10 cellular contexts compared by ENCODE assay signal in the genomic region with DNA sequence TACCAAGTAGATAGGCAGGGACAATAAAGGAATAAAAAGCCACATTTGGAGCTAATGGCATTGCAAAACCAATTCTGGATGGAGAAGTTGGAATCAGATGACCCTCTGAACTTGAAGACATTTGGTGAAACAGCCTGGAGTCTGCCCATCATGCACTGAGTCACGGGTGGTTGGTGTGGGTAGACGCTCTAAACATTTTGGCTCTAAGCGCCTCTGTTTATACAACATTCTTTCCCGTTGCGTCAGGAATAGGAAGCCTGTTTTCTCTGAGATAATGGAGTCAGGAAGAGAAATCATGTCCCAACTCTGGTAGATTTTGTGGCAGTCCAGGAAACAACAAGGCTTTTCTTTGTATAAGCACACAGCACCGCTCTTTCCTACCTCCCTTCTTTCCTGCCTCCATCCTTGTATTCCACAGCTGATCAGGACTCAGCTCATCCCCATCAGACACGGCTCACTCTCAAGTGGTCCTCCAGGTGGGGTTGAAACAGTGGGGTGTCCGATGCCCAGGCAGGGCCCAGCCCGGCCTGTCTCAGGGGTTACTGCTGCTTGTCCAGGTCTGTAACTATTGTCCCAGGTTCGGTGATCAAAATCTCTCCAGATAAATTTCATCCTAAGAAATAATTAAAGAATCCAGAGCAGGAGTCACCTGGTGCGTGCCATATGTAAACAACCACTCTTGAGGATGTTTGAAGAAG.
DNase-seq lines count a peak whose midpoint lies in the region; ATAC-seq and TF ChIP-seq lines count a peak whose summit lies in the region.
"Had no signal": no experiment of that assay in that cellular context is flagged by ENCODE, and none has a peak within 500 bp of the region (broad histone marks: within the 10 kb centered on the region; RNA-seq: fewer than 3 reads in every experiment).

No MANE protein-coding gene starts in this region.

- H3K27me3 ChIP-seq in muscle layer of duodenum (ENCODE audit: low read depth, low read length) = no peaks in the 10 kb centered on the region
- H3K27me3 ChIP-seq: BLaER1 treated with 17β-estradiol and CSF1 and Interleukin-3, amounts not matched to agents 10 nM and 100 nM had no signal

- DNase-seq in AG04449 (ENCODE audit: low read depth, low spot score) (peak; percentile 92), NCI-H226 (peak; percentile 93), epithelial cell of prostate (ENCODE audit: low read depth, low spot score) (no peak), NCI-H1048 (lab: John Stamatoyannopoulos, UW) (no peak), HuH-7.5 (ENCODE audit: low spot score) (no peak)
- DNase-seq in stimulated activated CD4-positive, alpha-beta T cell treated with anti-CD3 and anti-CD28 coated beads, Interleukin-2, amount 100 ng/mL, for 24 hours = no peak
- DNase-seq: NCI-H1092 treated with DMSO at 0.1 percent for 48 hours had no signal

- POLR2A ChIA-PET in AG04449 (lab: Yijun Ruan, JAX) = interaction anchor here (0.7 kb wide), 1 partner anchor 546 kb away, joined by 3 read pairs; no protein-coding TSS in a partner anchor

- CTCF ChIA-PET in AG04449 (lab: Yijun Ruan, JAX) = interaction anchor here (0.9 to 3.6 kb wide), 3 partner anchors 14 to 133 kb away, joined by 3 to 21 read pairs (median 5); partner anchors contain the start of gene RPS6KA2

- ATAC-seq in GM21737 (IDR thresholded peaks at IDR 0.05; ENCODE audit: unreplicated experiment) = no peak

- no peaks in the 10 kb centered on the region for H3K9me3 ChIP-seq in muscle layer of duodenum (ENCODE audit: control insufficient read depth in 1 of 2, low read length in 2 of 2)

- H3K36me3 ChIP-seq in muscle layer of duodenum (ENCODE audit: control insufficient read depth in 1 of 2, insufficient read depth in 2 of 2, low read length in 2 of 2) = no peaks in the 10 kb centered on the region

- peaks cover 0 to 7% of the 10 kb centered on the region in 2 donors for H3K4me1 ChIP-seq in muscle layer of duodenum (ENCODE audit: control insufficient read depth in 1 of 2, insufficient read depth in 2 of 2, low read length in 2 of 2)

- H3K27ac ChIP-seq in epithelial cell of prostate (peak overlapping the region; percentile 21), muscle layer of duodenum (ENCODE audit: low read length) (peak overlapping the region; percentile 77)
- H3K27ac ChIP-seq: BLaER1 treated with 17β-estradiol and CSF1 and Interleukin-3, amounts not matched to agents 10 nM and 100 nM had no signal

- no peak for TF ChIP-seq CTCF in AG04449 (IDR thresholded peaks at IDR 0.05; ENCODE audit: insufficient read depth, low read length, missing control alignments)

- no peak overlapping the region for H3K4me3 ChIP-seq in AG04449 (ENCODE audit: low read depth, low read length)
- no peak overlapping the region for H3K4me3 ChIP-seq in muscle layer of duodenum (ENCODE audit: low read depth in 1 of 2, low read length in 2 of 2)
- H3K4me3 ChIP-seq: BLaER1 treated with 17β-estradiol and CSF1 and Interleukin-3, amounts not matched to agents 10 nM and 100 nM had no signal

Comparison
In these comparisons a context has a peak if more than half of its experiments do, and no peak if none do; other contexts are left out.
1. DNase-seq: peak in AG04449 (single experiment) and NCI-H226 (single experiment); none in epithelial cell of prostate (single experiment), NCI-H1048 (single experiment), stimulated activated CD4-positive, alpha-beta T cell treated with anti-CD3 and anti-CD28 coated beads, Interleukin-2, amount 100 ng/mL, for 24 hours (0 of 2) and HuH-7.5 (single experiment).